Comparison of ENCODE assay signal across 18 cellular contexts in the genomic region with DNA sequence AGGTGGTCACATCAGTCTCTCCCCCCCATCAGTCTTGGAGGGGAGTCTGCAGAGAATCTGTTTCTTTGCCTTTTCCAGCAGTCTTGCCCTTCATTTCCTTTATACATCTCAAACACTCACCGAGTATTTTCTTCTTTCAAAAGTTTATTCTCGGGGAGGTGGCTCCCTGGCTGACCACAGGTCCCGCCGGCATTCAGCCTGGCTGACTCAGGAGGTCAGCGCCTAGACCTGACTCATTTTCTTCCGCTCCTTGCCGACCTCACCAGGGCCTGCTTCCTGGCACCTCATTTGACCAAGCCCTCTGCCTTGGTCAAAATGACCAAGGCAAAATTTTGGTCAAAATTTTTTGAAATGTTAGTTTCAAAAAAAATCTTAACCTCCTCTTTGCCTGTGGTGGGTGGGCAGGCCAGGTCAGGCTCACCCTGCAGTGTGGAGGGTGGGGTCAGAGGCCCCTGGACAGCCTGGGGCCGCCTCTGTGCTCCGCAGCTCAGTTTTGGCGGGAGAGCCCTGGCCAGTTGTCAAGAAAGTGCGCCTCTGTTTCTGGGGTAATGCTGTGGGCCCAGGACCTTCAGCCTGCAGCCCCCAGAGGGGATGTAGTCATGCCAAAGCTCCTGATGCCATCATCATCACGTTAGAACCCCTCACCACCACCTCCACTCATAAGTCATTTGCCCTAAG.
DNase-seq lines count a peak whose midpoint lies in the region; ATAC-seq and TF ChIP-seq lines count a peak whose summit lies in the region.
"Had no signal": no experiment of that assay in that cellular context is flagged by ENCODE, and none has a peak within 500 bp of the region (broad histone marks: within the 10 kb centered on the region; RNA-seq: fewer than 3 reads in every experiment).

No MANE protein-coding gene starts in this region.

- no peaks in the 10 kb centered on the region for H3K36me3 ChIP-seq in esophagus muscularis mucosa
- H3K36me3 ChIP-seq: thyroid gland had no signal

- DNase-seq in A172 (ENCODE audit: low spot score): peak; percentile 88
- peak; percentile 84 for DNase-seq in HS-27A (ENCODE audit: low read depth)
- DNase-seq in fibroblast of villous mesenchyme (ENCODE audit: low read depth): peak; percentile 69
- DNase-seq in esophagus muscularis mucosa (ENCODE audit: extremely low spot score): no peak
- DNase-seq in HuH-7 (ENCODE audit: low spot score): no peak
- no peak for DNase-seq in activated CD4-positive, alpha-beta T cell treated with anti-CD3 and anti-CD28 coated beads, Interleukin-2, amount 50 U/mL, for 1 hour
- DNase-seq: 8988T; activated CD4-positive, alpha-beta T cell treated with anti-CD3 and anti-CD28 coated beads, Interleukin-2, amount 50 U/mL, for 48 hours; activated effector memory CD4-positive, alpha-beta T cell treated with anti-CD3 and anti-CD28 coated beads, Interleukin-2, amount 50 U/mL, for 16 hours; central memory CD4-positive, alpha-beta T cell; natural killer cell; NCI-H2107; T-helper 17 cell; thyroid gland had no signal

- H3K27ac ChIP-seq in esophagus muscularis mucosa (replicated peaks in 1 of 4): no peak overlapping the region
- H3K27ac ChIP-seq: KMS-11, skin epidermis, thyroid gland had no signal

- H3K4me3 ChIP-seq in WI38 (ENCODE audit: low read depth, low read length) (peak overlapping the region; percentile 37), fibroblast of villous mesenchyme (ENCODE audit: low read depth, low read length) (no peak overlapping the region), esophagus muscularis mucosa (no peak overlapping the region)
- H3K4me3 ChIP-seq: skin epidermis, thyroid gland had no signal

- TF ChIP-seq CTCF in WI38 (IDR thresholded peaks at IDR 0.05; ENCODE audit: low read depth, low read length) (no peak), fibroblast of villous mesenchyme (IDR thresholded peaks at IDR 0.05; ENCODE audit: insufficient read depth, low read depth, low read length) (no peak), esophagus muscularis mucosa (IDR thresholded peaks at IDR 0.05) (no peak)

- H3K27me3 ChIP-seq in esophagus muscularis mucosa: no peaks in the 10 kb centered on the region
- H3K27me3 ChIP-seq: thyroid gland had no signal

- ATAC-seq in HG03095 (IDR thresholded peaks at IDR 0.05; ENCODE audit: unreplicated experiment): no peak
- ATAC-seq: natural killer cell, T-helper 17 cell had no signal

- WGBS in esophagus muscularis mucosa: 88% methylated on average over 9 of the region's 12 CpGs

- intact Hi-C loops in esophagus muscularis mucosa (cut with DNase I): no loop called here

- H3K4me1 ChIP-seq in esophagus muscularis mucosa: no peaks in the 10 kb centered on the region
- H3K4me1 ChIP-seq: thyroid gland had no signal

- no peaks in the 10 kb centered on the region for H3K9me3 ChIP-seq in esophagus muscularis mucosa
- H3K9me3 ChIP-seq: thyroid gland had no signal

- TF ChIP-seq POLR2A in esophagus muscularis mucosa (IDR thresholded peaks at IDR 0.05; ENCODE audit: low read depth): no peak

- no peak for TF ChIP-seq EP300 in esophagus muscularis mucosa (IDR thresholded peaks at IDR 0.05)

Comparison
In these comparisons a context has a peak if more than half of its experiments do, and no peak if none do; other contexts are left out.
1. DNase-seq: peak in A172 (single experiment), HS-27A (single experiment) and fibroblast of villous mesenchyme (single experiment); none in esophagus muscularis mucosa (single experiment), HuH-7 (single experiment) and activated CD4-positive, alpha-beta T cell treated with anti-CD3 and anti-CD28 coated beads, Interleukin-2, amount 50 U/mL, for 1 hour (single experiment).